In genomic region chr5:114909424-114909823, GRCh38 we compare ENCODE assay signal across 23 cellular contexts.
DNase-seq lines count a peak whose midpoint lies in the region; ATAC-seq, FAIRE-seq and TF ChIP-seq lines count a peak whose summit lies in the region.
"Had no signal": no experiment of that assay in that cellular context is flagged by ENCODE, and none has a peak within 500 bp of the region (broad histone marks: within the 10 kb centered on the region; RNA-seq: fewer than 3 reads in every experiment).

No MANE protein-coding gene starts in this region.

- H3K4me3 ChIP-seq in GM12878: no peak overlapping the region
- H3K4me3 ChIP-seq: A549; BLaER1 treated with 17β-estradiol and CSF1 and Interleukin-3, amounts not matched to agents 10 nM and 100 nM had no signal

- H3K4me2 ChIP-seq in GM12878 (ENCODE audit: control insufficient read depth, insufficient read depth): no peak overlapping the region
- H3K4me2 ChIP-seq: A549; BLaER1 treated with 17β-estradiol and CSF1 and Interleukin-3, amounts not matched to agents 10 nM and 100 nM had no signal

- in situ Hi-C loops in GM12878 (cut with MboI): no loop called here

- CTCF ChIA-PET in GM12878 (lab: Yijun Ruan, JAX): interaction anchor here (0.5 kb wide), 1 partner anchor 109 kb away, joined by 3 read pairs; no protein-coding TSS in a partner anchor
- CTCF ChIA-PET in activated CD8-positive, alpha-beta T cell treated with anti-CD3 and anti-CD28 coated beads, Interleukin-2, amount 10 ng/mL, durations not matched to agents 7 days and 5 days (lab: Charles Lee): no interaction called here

- H3K9me3 Mint-ChIP-seq in activated CD8-positive, alpha-beta T cell treated with anti-CD3 and anti-CD28 coated beads, Interleukin-2, amount 10 ng/mL, durations not matched to agents 7 days and 5 days (ENCODE audit: insufficient read depth): peaks cover 15% of the 10 kb centered on the region
- H3K9me3 Mint-ChIP-seq: CD4-positive, alpha-beta T cell had no signal

- H3K9ac ChIP-seq in GM12878 (ENCODE audit: control insufficient read depth, insufficient read depth, low read length): no peak overlapping the region
- H3K9ac ChIP-seq: BLaER1 treated with 17β-estradiol and CSF1 and Interleukin-3, amounts not matched to agents 10 nM and 100 nM had no signal

- WGBS in GM12878 (ENCODE audit: insufficient coverage, insufficient replicate concordance, low lambda C conversion rate, missing lambda C conversion rate): 89% methylated on average over 2 of the region's 2 CpGs

- TF ChIP-seq RAD21 in GM12878 (IDR thresholded peaks at IDR 0.05; ENCODE audit: insufficient read depth, low read depth, low read length): no peak

- H3K27me3 Mint-ChIP-seq in activated CD8-positive, alpha-beta T cell treated with anti-CD3 and anti-CD28 coated beads, Interleukin-2, amount 10 ng/mL, durations not matched to agents 7 days and 5 days (ENCODE audit: low read depth): no peaks in the 10 kb centered on the region
- H3K27me3 Mint-ChIP-seq: B cell; CD4-positive, alpha-beta T cell had no signal

- no peak for TF ChIP-seq CTCF in GM12878 (IDR thresholded peaks at IDR 0.05 in 2 of 3, conservative IDR thresholded peaks at IDR 0.05 in 1 of 3; ENCODE audit: control insufficient read depth in 2 of 3, extremely low read depth in 1 of 3, insufficient read depth in 1 of 3, low read depth in 3 of 3, low read length in 3 of 3)

- H3K27ac Mint-ChIP-seq in activated CD8-positive, alpha-beta T cell treated with anti-CD3 and anti-CD28 coated beads, Interleukin-2, amount 10 ng/mL, durations not matched to agents 7 days and 5 days: no peak overlapping the region
- H3K27ac Mint-ChIP-seq: B cell; CD4-positive, alpha-beta T cell; CD8-positive, alpha-beta T cell had no signal

- FAIRE-seq in GM12891 (lab: Jason Lieb, UNC): no peak
- no peak for FAIRE-seq in GM12878 (lab: Jason Lieb, UNC)
- FAIRE-seq: A549, GM12892, GM18507 had no signal

- no peaks in the 10 kb centered on the region for H3K79me2 ChIP-seq in GM12878 (ENCODE audit: control insufficient read depth, insufficient read depth, low read length)

- POLR2A ChIA-PET in GM12878 (lab: Charles Lee): no interaction called here
- POLR2A ChIA-PET in activated CD8-positive, alpha-beta T cell treated with anti-CD3 and anti-CD28 coated beads, Interleukin-2, amount 10 ng/mL, durations not matched to agents 7 days and 5 days (lab: Charles Lee): no interaction called here

- H2AFZ ChIP-seq in GM12878 (ENCODE audit: control insufficient read depth, low read depth, low read length): no peak overlapping the region

- H3K4me1 ChIP-seq in GM12878 (ENCODE audit: control insufficient read depth, insufficient read depth, low read length): no peaks in the 10 kb centered on the region
- H3K4me1 ChIP-seq: A549 had no signal

- H4K20me1 ChIP-seq in GM12878 (ENCODE audit: control insufficient read depth, insufficient read depth): no peaks in the 10 kb centered on the region
- H4K20me1 ChIP-seq: BLaER1 treated with 17β-estradiol and CSF1 and Interleukin-3, amounts not matched to agents 10 nM and 100 nM had no signal

- no peaks in the 10 kb centered on the region; the same call in 2 of the 3 replicates for H3K9me3 ChIP-seq in GM12878 (replicated peaks; ENCODE audit: control insufficient read depth, insufficient read depth, low read length)
- H3K9me3 ChIP-seq: A549 had no signal

- TF ChIP-seq EP300 in GM12878 (IDR thresholded peaks at IDR 0.05; ENCODE audit: borderline replicate concordance in 1 of 2, control insufficient read depth in 1 of 2, low read depth in 2 of 2, low read length in 2 of 2): no peak

- RAD21 ChIA-PET in GM12878 (lab: Charles Lee; ENCODE audit: unreplicated experiment): no interaction called here

- SMC1A ChIA-PET in GM12878 (lab: Charles Lee; ENCODE audit: uncharacterized antibody, unreplicated experiment): interaction anchor here (0.7 kb wide), 1 partner anchor 132 kb away, joined by 3 read pairs; no protein-coding TSS in a partner anchor

- H3K36me3 Mint-ChIP-seq in activated CD8-positive, alpha-beta T cell treated with anti-CD3 and anti-CD28 coated beads, Interleukin-2, amount 10 ng/mL, durations not matched to agents 7 days and 5 days (ENCODE audit: low read depth): no peaks in the 10 kb centered on the region
- H3K36me3 Mint-ChIP-seq: CD8-positive, alpha-beta T cell had no signal

- no peak overlapping the region for H3K27ac ChIP-seq in GM12878 (ENCODE audit: control insufficient read depth, insufficient read depth)
- H3K27ac ChIP-seq: 22Rv1; A549; BLaER1 treated with 17β-estradiol and CSF1 and Interleukin-3, amounts not matched to agents 10 nM and 100 nM; C4-2B had no signal

- intact Hi-C loops in GM12878 (cut with micrococcal nuclease; ENCODE audit: unreplicated experiment): no loop called here

- H3K4me1 Mint-ChIP-seq in activated CD8-positive, alpha-beta T cell treated with anti-CD3 and anti-CD28 coated beads, Interleukin-2, amount 10 ng/mL, durations not matched to agents 7 days and 5 days (ENCODE audit: low read depth): no peaks in the 10 kb centered on the region

- no peak for ATAC-seq in GM12878
- no peak for ATAC-seq in activated CD8-positive, alpha-beta T cell treated with anti-CD3 and anti-CD28 coated beads, Interleukin-2, amount 10 ng/mL, durations not matched to agents 7 days and 5 days
- ATAC-seq: A549; CD8-positive, alpha-beta T cell had no signal

- no peak for DNase-seq in GM12891 (ENCODE audit: insufficient read length, low spot score)
- DNase-seq in MV-4-11 (lab: John Stamatoyannopoulos, UW): peak; percentile 38
- DNase-seq in GM12878 (ENCODE audit: low read depth, low spot score): no peak
- no peak for DNase-seq in activated CD8-positive, alpha-beta T cell treated with anti-CD3 and anti-CD28 coated beads, Interleukin-2, amount 10 ng/mL, durations not matched to agents 7 days and 5 days
- DNase-seq in superior temporal gyrus (ENCODE audit: extremely low spot score): no peak
- DNase-seq in NCI-H446 treated with DMSO at 0.1 percent for 48 hours (lab: John Stamatoyannopoulos, UW): no peak
- DNase-seq: AML-193; CD4-positive, alpha-beta T cell; CD8-positive, alpha-beta T cell; DMS 273 treated with DMSO at 0.1 percent for 48 hours; DMS153; DMS53; DMS79; DND-41; EL; GDM1 had no signal

- H3K4me3 Mint-ChIP-seq in activated CD8-positive, alpha-beta T cell treated with anti-CD3 and anti-CD28 coated beads, Interleukin-2, amount 10 ng/mL, durations not matched to agents 7 days and 5 days: no peak overlapping the region
- H3K4me3 Mint-ChIP-seq: B cell; CD4-positive, alpha-beta T cell; CD8-positive, alpha-beta T cell had no signal

- no peak for TF ChIP-seq POLR2A in GM12891 (IDR thresholded peaks at IDR 0.05; ENCODE audit: low read depth, low read length)
- no peak for TF ChIP-seq POLR2A in GM12878 (IDR thresholded peaks at IDR 0.05; ENCODE audit: low read depth, low read length)

- H3K36me3 ChIP-seq in GM12878 (ENCODE audit: control insufficient read depth in 2 of 2, insufficient read depth in 2 of 2, low read length in 1 of 2): no peaks in the 10 kb centered on the region
- H3K36me3 ChIP-seq: BLaER1 treated with 17β-estradiol and CSF1 and Interleukin-3, amounts not matched to agents 10 nM and 100 nM had no signal

- H3K27me3 ChIP-seq in GM12878 (replicated peaks in 1 of 2; ENCODE audit: control insufficient read depth in 2 of 2, insufficient read depth in 2 of 2, low read length in 1 of 2): no peaks in the 10 kb centered on the region
- H3K27me3 ChIP-seq: BLaER1 treated with 17β-estradiol and CSF1 and Interleukin-3, amounts not matched to agents 10 nM and 100 nM had no signal

- no TSS peak for BruUV-seq in GM12878 (replicated peaks; lab: Mats Ljungman, UMichigan)

TF ChIP-seq in GM12891, 5 proteins besides CTCF, POLR2A, EP300 and RAD21:
- TF ChIP-seq SPI1 (IDR thresholded peaks at IDR 0.05; ENCODE audit: low read depth, low read length) (peak; percentile 50), TAF1 (IDR thresholded peaks at IDR 0.05; ENCODE audit: low read depth, low read length) (no peak)

TF ChIP-seq in GM12878, 131 proteins besides CTCF, POLR2A, EP300 and RAD21 (continues in another document):
- no peak for TF ChIP-seq CREM (IDR thresholded peaks at IDR 0.05; ENCODE audit: low read depth)
- no peak for TF ChIP-seq CHD4 (IDR thresholded peaks at IDR 0.05)
- no peak for TF ChIP-seq BCL11A (IDR thresholded peaks at IDR 0.05; ENCODE audit: low read depth, low read length)
- no peak for TF ChIP-seq NKRF (conservative IDR thresholded peaks at IDR 0.05)
- peak; percentile 55; the same call in 1 of the 2 replicates for TF ChIP-seq SPI1 (IDR thresholded peaks at IDR 0.05; ENCODE audit: borderline replicate concordance, insufficient read depth, low read depth, low read length)
- no peak for TF ChIP-seq SKIL (IDR thresholded peaks at IDR 0.05; ENCODE audit: low read depth, poor library complexity, severe bottlenecking)
- TF ChIP-seq EGR1 (IDR thresholded peaks at IDR 0.05; ENCODE audit: borderline replicate concordance in 1 of 2, low read depth in 2 of 2, low read length in 2 of 2): no peak
